In genomic region chr6:148251286-148251685, GRCh38 we compare ENCODE assay signal across 9 cellular contexts.
DNase-seq lines count a peak whose midpoint lies in the region; ATAC-seq and TF ChIP-seq lines count a peak whose summit lies in the region.
"Had no signal": no experiment of that assay in that cellular context is flagged by ENCODE, and none has a peak within 500 bp of the region (broad histone marks: within the 10 kb centered on the region; RNA-seq: fewer than 3 reads in every experiment).

No MANE protein-coding gene starts in this region.

- H3K27me3 Mint-ChIP-seq in activated CD8-positive, alpha-beta T cell treated with anti-CD3 and anti-CD28 coated beads, Interleukin-2, amount 10 ng/mL, durations not matched to agents 7 days and 5 days (ENCODE audit: low read depth) = peaks cover 3% of the 10 kb centered on the region

- H3K27ac ChIP-seq in DOHH2 (ENCODE audit: low read depth, low read length) (no peak overlapping the region), IMR-90 (ENCODE audit: insufficient read depth, low read length) (no peak overlapping the region), adrenal gland (no peak overlapping the region)

- intact Hi-C loops in IMR-90 (cut with micrococcal nuclease) (loop anchor here (1.0 kb wide), 3 partner anchors 74 to 742 kb away; no protein-coding TSS in a partner anchor), adrenal gland (cut with DNase I) (loop anchor here in 1 of 2 donors (5.0 kb wide), 1 partner anchor 84 kb away; no protein-coding TSS in a partner anchor), left colon (cut with DNase I, micrococcal nuclease) (loop anchor here in 1 of 2 donors (5.0 kb wide), 1 partner anchor 74 kb away; no protein-coding TSS in a partner anchor), posterior vena cava (cut with DNase I) (no loop called here)

- H3K4me3 ChIP-seq in DOHH2 (ENCODE audit: low read length) = no peak overlapping the region
- H3K4me3 ChIP-seq in IMR-90 (ENCODE audit: insufficient read depth, low read depth, low read length) = no peak overlapping the region
- H3K4me3 ChIP-seq in adrenal gland = no peak overlapping the region

- CTCF ChIA-PET in IMR-90 (lab: Yijun Ruan, JAX) = interaction anchor here (0.5 to 1.9 kb wide), 6 partner anchors 9 to 987 kb away, joined by 3 to 12 read pairs (median 4); no protein-coding TSS in a partner anchor
- CTCF ChIA-PET in activated CD8-positive, alpha-beta T cell treated with anti-CD3 and anti-CD28 coated beads, Interleukin-2, amount 10 ng/mL, durations not matched to agents 7 days and 5 days (lab: Charles Lee) = interaction anchor here (1.0 to 3.1 kb wide), 3 partner anchors 19 to 74 kb away, joined by 3 to 13 read pairs (median 3); no protein-coding TSS in a partner anchor

- TF ChIP-seq RAD21 in IMR-90 (IDR thresholded peaks at IDR 0.05; ENCODE audit: low read length) = peak; percentile 82

- H3K36me3 Mint-ChIP-seq in activated CD8-positive, alpha-beta T cell treated with anti-CD3 and anti-CD28 coated beads, Interleukin-2, amount 10 ng/mL, durations not matched to agents 7 days and 5 days (ENCODE audit: low read depth) = no peaks in the 10 kb centered on the region

- dilution Hi-C loops in IMR-90 (cut with HindIII; ENCODE audit: low sequenced_read_pairs, unreplicated experiment) = no loop called here

- no peaks in the 10 kb centered on the region for H3K79me2 ChIP-seq in DOHH2 (ENCODE audit: control insufficient read depth, low read length)

- no peak overlapping the region for H4K91ac ChIP-seq in IMR-90 (ENCODE audit: insufficient read depth, low read depth, low read length)

- TF ChIP-seq CTCF in DOHH2 (IDR thresholded peaks at IDR 0.05; ENCODE audit: low read depth, low read length, poor library complexity, severe bottlenecking) (peak; percentile 21), IMR-90 (conservative IDR thresholded peaks at IDR 0.05; ENCODE audit: low read depth, low read length) (peak; percentile 62), adrenal gland (IDR thresholded peaks at IDR 0.05) (peak in 4 of 6 experiments; percentile 24 to 51 (median 36))

- H3K79me1 ChIP-seq in IMR-90 (ENCODE audit: low read depth in 1 of 2, low read length in 2 of 2) = no peaks in the 10 kb centered on the region

- no peak overlapping the region for H2AK9ac ChIP-seq in IMR-90 (replicated peaks; ENCODE audit: low read depth, low read length, poor library complexity)

- no peaks in the 10 kb centered on the region for H3K4me1 ChIP-seq in DOHH2 (ENCODE audit: control insufficient read depth, low read length)
- peaks cover 2% of the 10 kb centered on the region; the same call in 1 of the 2 replicates for H3K4me1 ChIP-seq in IMR-90 (ENCODE audit: control insufficient read depth, insufficient read depth, low read length)
- H3K4me1 ChIP-seq in adrenal gland (replicated peaks in 1 of 2) = no peaks in the 10 kb centered on the region

- no peak overlapping the region for H3K18ac ChIP-seq in IMR-90 (ENCODE audit: low read depth, low read length)

- H3K27ac Mint-ChIP-seq in activated CD8-positive, alpha-beta T cell treated with anti-CD3 and anti-CD28 coated beads, Interleukin-2, amount 10 ng/mL, durations not matched to agents 7 days and 5 days = no peak overlapping the region
- H3K27ac Mint-ChIP-seq: stimulated activated naive CD8-positive, alpha-beta T cell treated with anti-CD3 and anti-CD28 coated beads, Interleukin-15, Interleukin-2, amounts not matched to agents 100 ng/mL and 50 ng/mL, for 24 hours had no signal

- no peak overlapping the region for H2BK15ac ChIP-seq in IMR-90 (ENCODE audit: low read depth, low read length)

- H3F3A ChIP-seq in DOHH2 (ENCODE audit: control insufficient read depth, insufficient read depth) = no peaks in the 10 kb centered on the region

- no peak overlapping the region for H3K23ac ChIP-seq in IMR-90 (ENCODE audit: low read depth, low read length)

- POLR2A ChIA-PET in IMR-90 (lab: Charles Lee; ENCODE audit: unreplicated experiment) = no interaction called here
- POLR2A ChIA-PET in activated CD8-positive, alpha-beta T cell treated with anti-CD3 and anti-CD28 coated beads, Interleukin-2, amount 10 ng/mL, durations not matched to agents 7 days and 5 days (lab: Charles Lee) = no interaction called here

- BruUV-seq in IMR-90 (replicated peaks; lab: Mats Ljungman, UMichigan) = no TSS peak

- in situ Hi-C loops in IMR-90 (cut with MboI; ENCODE audit: low sequenced_read_pairs) = no loop called here

- no peak overlapping the region for H2AK5ac ChIP-seq in IMR-90 (ENCODE audit: low read depth, low read length)

- H3K9ac ChIP-seq in IMR-90 (ENCODE audit: low read depth, low read length) = no peak overlapping the region

- H4K5ac ChIP-seq in IMR-90 (ENCODE audit: low read depth, low read length) = no peak overlapping the region

- no peaks in the 10 kb centered on the region for H3K4me1 Mint-ChIP-seq in activated CD8-positive, alpha-beta T cell treated with anti-CD3 and anti-CD28 coated beads, Interleukin-2, amount 10 ng/mL, durations not matched to agents 7 days and 5 days (ENCODE audit: low read depth)

- H2AFZ ChIP-seq in IMR-90 (replicated peaks; ENCODE audit: low read length, poor library complexity) = no peak overlapping the region

- TF ChIP-seq POLR2A in IMR-90 (IDR thresholded peaks at IDR 0.05; ENCODE audit: low read depth, low read length) (no peak), adrenal gland (IDR thresholded peaks at IDR 0.05) (no peak)

- H2BK5ac ChIP-seq in IMR-90 (ENCODE audit: low read depth, low read length, poor library complexity, severe bottlenecking) = no peak overlapping the region

- no peaks in the 10 kb centered on the region for H3K9me1 ChIP-seq in IMR-90 (ENCODE audit: insufficient read depth, low read length)

- no peak overlapping the region for H3K4ac ChIP-seq in IMR-90 (ENCODE audit: low read depth, low read length)

- no peaks in the 10 kb centered on the region for H4K20me1 ChIP-seq in DOHH2 (ENCODE audit: control insufficient read depth, insufficient read depth, low read depth, low read length)
- no peaks in the 10 kb centered on the region for H4K20me1 ChIP-seq in IMR-90 (ENCODE audit: insufficient read depth, low read length)

- H3K9me3 ChIP-seq in DOHH2 (ENCODE audit: control insufficient read depth, insufficient read depth, low read length) (no peaks in the 10 kb centered on the region), IMR-90 (ENCODE audit: control insufficient read depth, insufficient read depth, low read length) (no peaks in the 10 kb centered on the region), adrenal gland (replicated peaks in 1 of 3) (no peaks in the 10 kb centered on the region)

- H2BK20ac ChIP-seq in IMR-90 (ENCODE audit: low read depth, low read length) = no peak overlapping the region

- no peak overlapping the region for H3K4me3 Mint-ChIP-seq in activated CD8-positive, alpha-beta T cell treated with anti-CD3 and anti-CD28 coated beads, Interleukin-2, amount 10 ng/mL, durations not matched to agents 7 days and 5 days
- H3K4me3 Mint-ChIP-seq: stimulated activated naive CD8-positive, alpha-beta T cell treated with anti-CD3 and anti-CD28 coated beads, Interleukin-15, Interleukin-2, amounts not matched to agents 100 ng/mL and 50 ng/mL, for 24 hours had no signal

- H3K4me2 ChIP-seq in DOHH2 (ENCODE audit: low read length) (no peak overlapping the region), IMR-90 (ENCODE audit: low read depth, low read length) (no peak overlapping the region)

- DNase-seq in IMR-90 (peak; percentile 80), adrenal gland (no peak), left colon (no peak), posterior vena cava (ENCODE audit: low spot score) (no peak), mesenteric fat pad (ENCODE audit: low spot score) (no peak), NCI-H510A treated with DMSO at 0.1 percent for 48 hours (lab: John Stamatoyannopoulos, UW) (no peak)
- no peak for DNase-seq in activated CD8-positive, alpha-beta T cell treated with anti-CD3 and anti-CD28 coated beads, Interleukin-2, amount 10 ng/mL, durations not matched to agents 7 days and 5 days

- H3K27me3 ChIP-seq in DOHH2 (ENCODE audit: control insufficient read depth, low read length) (peaks cover 3% of the 10 kb centered on the region; the same call in 1 of the 2 replicates), IMR-90 (ENCODE audit: control insufficient read depth, insufficient read depth, low read length) (no peaks in the 10 kb centered on the region), adrenal gland (no peaks in the 10 kb centered on the region)

- no peak overlapping the region for H4K8ac ChIP-seq in IMR-90 (ENCODE audit: low read depth in 2 of 2, low read length in 2 of 2)

- no peaks in the 10 kb centered on the region for H3K36me3 ChIP-seq in DOHH2 (ENCODE audit: control insufficient read depth, low read length)
- no peaks in the 10 kb centered on the region for H3K36me3 ChIP-seq in IMR-90 (ENCODE audit: control insufficient read depth, insufficient read depth, low read length)
- H3K36me3 ChIP-seq in adrenal gland (replicated peaks in 1 of 2) = no peaks in the 10 kb centered on the region

- ATAC-seq in IMR-90 (ENCODE audit: low read depth) = peak; percentile 86
- ATAC-seq in left colon = peak; percentile 51
- ATAC-seq in activated CD8-positive, alpha-beta T cell treated with anti-CD3 and anti-CD28 coated beads, Interleukin-2, amount 10 ng/mL, durations not matched to agents 7 days and 5 days = no peak

- WGBS in IMR-90 (ENCODE audit: extremely low coverage in 2 of 2, insufficient read length in 1 of 2), 2 experiments = no CpG with 5 or more reads among the region's 2 CpGs
- 16 to 34% (median 32%) methylated on average over 2 of the region's 2 CpGs for WGBS in adrenal gland, 4 donors

- H3K56ac ChIP-seq in IMR-90 (ENCODE audit: extremely low read depth, insufficient read depth, low read length) = no peak overlapping the region

- no peak overlapping the region for H3K14ac ChIP-seq in IMR-90 (replicated peaks; ENCODE audit: low read depth, low read length)

- H3K9me3 Mint-ChIP-seq in activated CD8-positive, alpha-beta T cell treated with anti-CD3 and anti-CD28 coated beads, Interleukin-2, amount 10 ng/mL, durations not matched to agents 7 days and 5 days (ENCODE audit: insufficient read depth) = no peaks in the 10 kb centered on the region
- H3K9me3 Mint-ChIP-seq: stimulated activated naive CD8-positive, alpha-beta T cell treated with anti-CD3 and anti-CD28 coated beads, Interleukin-15, Interleukin-2, amounts not matched to agents 100 ng/mL and 50 ng/mL, for 24 hours had no signal

- no peak overlapping the region for H2BK120ac ChIP-seq in IMR-90 (ENCODE audit: low read depth, low read length)

- no peaks in the 10 kb centered on the region for H3K9me2 ChIP-seq in DOHH2 (replicated peaks; ENCODE audit: control insufficient read depth, low read length)

TF ChIP-seq in IMR-90, 13 proteins besides CTCF, POLR2A, EP300 and RAD21 (continues in another document):
- TF ChIP-seq RCOR1 (IDR thresholded peaks at IDR 0.05; ENCODE audit: insufficient replicate concordance, low read length) (no peak), RFX5 (IDR thresholded peaks at IDR 0.05; ENCODE audit: low read depth, low read length) (no peak), MXI1 (IDR thresholded peaks at IDR 0.05; ENCODE audit: borderline replicate concordance, low read depth, low read length) (no peak), BHLHE40 (IDR thresholded peaks at IDR 0.05; ENCODE audit: low read depth, low read length) (no peak), CEBPB (IDR thresholded peaks at IDR 0.05; ENCODE audit: low read depth, low read length) (peak; percentile 77)
